8 cellular contexts compared by ENCODE assay signal in the genomic region with DNA sequence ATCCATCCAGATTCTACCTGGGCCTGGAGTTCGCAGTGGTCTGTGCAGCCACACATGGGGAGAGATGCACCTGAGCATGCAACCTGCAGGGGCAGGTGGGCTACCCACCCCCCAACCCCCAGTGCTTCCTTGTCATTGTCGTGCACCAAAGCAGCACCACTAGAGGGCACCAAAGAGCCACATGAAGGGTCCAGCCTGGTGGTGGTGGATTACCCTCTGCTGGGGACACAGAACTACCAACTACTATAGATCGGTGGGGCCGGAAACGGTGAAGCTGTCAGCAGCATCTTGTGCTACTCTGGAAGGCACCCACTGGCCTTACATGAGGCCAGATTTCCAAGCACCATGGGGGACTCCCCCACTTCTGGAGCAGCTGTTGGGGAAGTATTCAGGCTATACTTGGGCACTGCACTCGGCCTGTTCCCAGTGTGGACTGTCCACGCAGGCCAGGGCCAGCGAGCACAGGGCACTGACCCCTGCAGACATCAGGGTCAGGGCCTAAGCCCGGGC.
DNase-seq lines count a peak whose midpoint lies in the region; ATAC-seq and TF ChIP-seq lines count a peak whose summit lies in the region.

No MANE protein-coding gene starts in this region.

- H3K36me3 ChIP-seq in SU-DHL-6 (ENCODE audit: low read length) (no peaks in the 10 kb centered on the region), heart left ventricle (no peaks in the 10 kb centered on the region), aorta (ENCODE audit: control insufficient read depth in 1 of 2, insufficient read depth in 2 of 2, low read length in 1 of 2) (no peaks in the 10 kb centered on the region)

- H3K27me3 ChIP-seq in SU-DHL-6 (ENCODE audit: low read length), result no peaks in the 10 kb centered on the region
- no peaks in the 10 kb centered on the region for H3K27me3 ChIP-seq in heart left ventricle
- H3K27me3 ChIP-seq in aorta (ENCODE audit: control insufficient read depth in 1 of 2, insufficient read depth in 2 of 2, low read length in 1 of 2), result no peaks in the 10 kb centered on the region

- no peaks in the 10 kb centered on the region for H3F3A ChIP-seq in SU-DHL-6 (ENCODE audit: insufficient read depth)

- intact Hi-C loops in heart left ventricle (cut with DNase I), result loop anchor here (1.0 to 10.0 kb wide), 12 partner anchors 52 to 477 kb away; partner anchors contain the start of gene GABBR2 (in 2 of the 10)
- intact Hi-C loops in aorta (cut with DNase I), result loop anchor here (2.0 to 5.0 kb wide), 2 partner anchors 459 to 462 kb away; no protein-coding TSS in a partner anchor

- POLR2A ChIA-PET in activated naive CD8-positive, alpha-beta T cell treated with anti-CD3 and anti-CD28 coated beads, Interleukin-2, amount 10 ng/mL, durations not matched to agents 7 days and 5 days (lab: Charles Lee), result interaction anchor here (0.6 kb wide), 1 partner anchor 461 kb away, joined by 3 read pairs; no protein-coding TSS in a partner anchor

- no peak overlapping the region for H3K4me3 ChIP-seq in SU-DHL-6 (ENCODE audit: insufficient read depth, low read length, poor library complexity, severe bottlenecking)
- H3K4me3 ChIP-seq in heart left ventricle, result no peak overlapping the region
- no peak overlapping the region for H3K4me3 ChIP-seq in aorta (ENCODE audit: low read length in 2 of 2)

- no peaks in the 10 kb centered on the region for H3K9me2 ChIP-seq in SU-DHL-6 (replicated peaks; ENCODE audit: insufficient read depth, low read length)

- peak; percentile 94 for DNase-seq in ELF-1 (ENCODE audit: low read depth, low spot score)
- peak; percentile 70 for DNase-seq in HFFc6
- DNase-seq in NCI-H1436 treated with DMSO at 0.1 percent for 48 hours (lab: John Stamatoyannopoulos, UW), result peak; percentile 22
- DNase-seq in activated naive CD8-positive, alpha-beta T cell treated with anti-CD3 and anti-CD28 coated beads, Interleukin-2, amount 10 ng/mL, durations not matched to agents 7 days and 5 days, result peak; percentile 74
- peak; percentile 72 to 84 (median 74) for DNase-seq in heart left ventricle
- DNase-seq in pulmonary artery endothelial cell (ENCODE audit: low read depth, low spot score), result peak; percentile 63
- DNase-seq in aorta, result peak; percentile 77 to 87

- TF ChIP-seq POLR2A in heart left ventricle (IDR thresholded peaks at IDR 0.05), result no peak

- H3K4me3 Mint-ChIP-seq in HFFc6, result no peak overlapping the region
- no peak overlapping the region for H3K4me3 Mint-ChIP-seq in activated naive CD8-positive, alpha-beta T cell treated with anti-CD3 and anti-CD28 coated beads, Interleukin-2, amount 10 ng/mL, durations not matched to agents 7 days and 5 days

- TF ChIP-seq CTCF in HFFc6 (IDR thresholded peaks at IDR 0.05) (peak; percentile 98), SU-DHL-6 (IDR thresholded peaks at IDR 0.05; ENCODE audit: insufficient read depth, low read length, poor library complexity, severe bottlenecking) (peak; percentile 91), heart left ventricle (IDR thresholded peaks at IDR 0.05) (peak; percentile 79 to 92 (median 86))

- H3K79me2 ChIP-seq in SU-DHL-6 (ENCODE audit: insufficient read depth, low read length), result no peaks in the 10 kb centered on the region

- no peaks in the 10 kb centered on the region for H4K20me1 ChIP-seq in SU-DHL-6 (ENCODE audit: low read depth, low read length)

- peak; percentile 95 for ATAC-seq in activated naive CD8-positive, alpha-beta T cell treated with anti-CD3 and anti-CD28 coated beads, Interleukin-2, amount 10 ng/mL, durations not matched to agents 7 days and 5 days (ENCODE audit: low read depth)
- ATAC-seq in heart left ventricle (peak; percentile 81 to 89 (median 87)), aorta (ENCODE audit: low FRiP score) (peak; percentile 84)

- no peak overlapping the region for H2AFZ ChIP-seq in SU-DHL-6 (ENCODE audit: low read depth, low read length, severe bottlenecking)

- 27 to 61% (median 31%) methylated on average over 4 to 9 of the region's 9 CpGs for WGBS in heart left ventricle, 4 donors
- WGBS in aorta, 2 donors, result 29 to 32% methylated on average over 9 of the region's 9 CpGs

- H3K9ac ChIP-seq in SU-DHL-6 (ENCODE audit: low read length), result no peak overlapping the region

- no peak overlapping the region for H3K27ac ChIP-seq in SU-DHL-6 (ENCODE audit: low read depth, low read length)
- no peak overlapping the region for H3K27ac ChIP-seq in heart left ventricle
- no peak overlapping the region for H3K27ac ChIP-seq in aorta (ENCODE audit: low read depth in 1 of 2, low read length in 2 of 2)

- H3K4me2 ChIP-seq in SU-DHL-6 (ENCODE audit: low read depth, low read length, poor library complexity, severe bottlenecking), result no peak overlapping the region

- no peaks in the 10 kb centered on the region for H3K9me3 Mint-ChIP-seq in HFFc6
- no peaks in the 10 kb centered on the region for H3K9me3 Mint-ChIP-seq in activated naive CD8-positive, alpha-beta T cell treated with anti-CD3 and anti-CD28 coated beads, Interleukin-2, amount 10 ng/mL, durations not matched to agents 7 days and 5 days

- H3K27me3 Mint-ChIP-seq in HFFc6 (ENCODE audit: insufficient read depth), result no peaks in the 10 kb centered on the region
- peaks cover 3% of the 10 kb centered on the region for H3K27me3 Mint-ChIP-seq in activated naive CD8-positive, alpha-beta T cell treated with anti-CD3 and anti-CD28 coated beads, Interleukin-2, amount 10 ng/mL, durations not matched to agents 7 days and 5 days

- H3K27ac Mint-ChIP-seq in HFFc6, result no peak overlapping the region
- H3K27ac Mint-ChIP-seq in activated naive CD8-positive, alpha-beta T cell treated with anti-CD3 and anti-CD28 coated beads, Interleukin-2, amount 10 ng/mL, durations not matched to agents 7 days and 5 days, result no peak overlapping the region

- peaks cover 0 to 3% (median 0%) of the 10 kb centered on the region in 12 donors for H3K4me1 ChIP-seq in heart left ventricle
- no peaks in the 10 kb centered on the region for H3K4me1 ChIP-seq in aorta (ENCODE audit: control insufficient read depth in 1 of 2, insufficient read depth in 2 of 2, low read length in 2 of 2)

- no peaks in the 10 kb centered on the region for H3K9me3 ChIP-seq in SU-DHL-6 (ENCODE audit: insufficient read depth, low read length)
- no peaks in the 10 kb centered on the region for H3K9me3 ChIP-seq in heart left ventricle
- H3K9me3 ChIP-seq in aorta (ENCODE audit: control insufficient read depth, low read length), result no peaks in the 10 kb centered on the region

- H3K36me3 Mint-ChIP-seq in HFFc6 (ENCODE audit: low read depth), result no peaks in the 10 kb centered on the region
- H3K36me3 Mint-ChIP-seq in activated naive CD8-positive, alpha-beta T cell treated with anti-CD3 and anti-CD28 coated beads, Interleukin-2, amount 10 ng/mL, durations not matched to agents 7 days and 5 days, result no peaks in the 10 kb centered on the region

- peaks cover 64% of the 10 kb centered on the region for H3K4me1 Mint-ChIP-seq in HFFc6 (ENCODE audit: low read depth)
- H3K4me1 Mint-ChIP-seq in activated naive CD8-positive, alpha-beta T cell treated with anti-CD3 and anti-CD28 coated beads, Interleukin-2, amount 10 ng/mL, durations not matched to agents 7 days and 5 days, result no peaks in the 10 kb centered on the region

Comparison
In these comparisons a context has a peak if more than half of its experiments do, and no peak if none do; other contexts are left out.
1. DNase-seq: peak in every context shown above with its lines; median percentile 94 in ELF-1; 82 in aorta; 74 in activated naive CD8-positive, alpha-beta T cell treated with anti-CD3 and anti-CD28 coated beads, Interleukin-2, amount 10 ng/mL, durations not matched to agents 7 days and 5 days; 74 in heart left ventricle; 70 in HFFc6; 63 in pulmonary artery endothelial cell; 22 in NCI-H1436 treated with DMSO at 0.1 percent for 48 hours.